ENCODE assay signal across 13 cellular contexts in genomic region chr7:2175091-2175490, GRCh38. TPM values are rescaled to one million over a fixed set of nuclear protein-coding genes. Genes with fewer than 3 reads are reported as not detected.
DNase-seq lines count a peak whose midpoint lies in the region; ATAC-seq and TF ChIP-seq lines count a peak whose summit lies in the region.
"Had no signal": no experiment of that assay in that cellular context is flagged by ENCODE, and none has a peak within 500 bp of the region (broad histone marks: within the 10 kb centered on the region; RNA-seq: fewer than 3 reads in every experiment).

No MANE protein-coding gene starts in this region.

- H3K27ac Mint-ChIP-seq in stimulated activated naive CD8-positive, alpha-beta T cell treated with anti-CD3 and anti-CD28 coated beads, Interleukin-15, amount 100 ng/mL, for 72 hours, result no peak overlapping the region
- H3K27ac Mint-ChIP-seq: activated T-helper 2 cell treated with anti-CD3 and anti-CD28 coated beads, Interferon-gamma antibody, Interleukin-2, Interleukin-4, amounts not matched to agents 10 μg/mL and 5 μg/mL and 100 μg/mL, durations not matched to agents 14 hours and 24 hours and 36 hours; T-cell had no signal

- TF ChIP-seq CTCF in fibroblast of lung (conservative IDR thresholded peaks at IDR 0.05 in 1 of 2, IDR thresholded peaks at IDR 0.05 in 1 of 2; ENCODE audit: low read depth in 1 of 2, low read length in 2 of 2), result no peak
- TF ChIP-seq CTCF in osteoblast (IDR thresholded peaks at IDR 0.05; ENCODE audit: extremely low read depth, low read depth, low read length), result no peak
- TF ChIP-seq CTCF in lower lobe of right lung (IDR thresholded peaks at IDR 0.05), result no peak

- H3K27me3 ChIP-seq in fibroblast of lung (ENCODE audit: control insufficient read depth, insufficient read depth, low read length) (no peaks in the 10 kb centered on the region), osteoblast (ENCODE audit: insufficient read depth, low read length) (no peaks in the 10 kb centered on the region), lower lobe of right lung (ENCODE audit: low read depth) (no peaks in the 10 kb centered on the region)
- H3K27me3 ChIP-seq: testis had no signal

- H3K9me3 Mint-ChIP-seq in stimulated activated naive CD8-positive, alpha-beta T cell treated with anti-CD3 and anti-CD28 coated beads, Interleukin-15, amount 100 ng/mL, for 72 hours, result no peaks in the 10 kb centered on the region
- H3K9me3 Mint-ChIP-seq: activated T-helper 2 cell treated with anti-CD3 and anti-CD28 coated beads, Interferon-gamma antibody, Interleukin-2, Interleukin-4, amounts not matched to agents 10 μg/mL and 5 μg/mL and 100 μg/mL, durations not matched to agents 14 hours and 24 hours and 36 hours; T-cell had no signal

- H3K27ac ChIP-seq in fibroblast of lung (ENCODE audit: insufficient read depth, low read length) (peak overlapping the region; percentile 72), osteoblast (ENCODE audit: low read depth, low read length) (peak overlapping the region; percentile 55), lower lobe of right lung (no peak overlapping the region)
- H3K27ac ChIP-seq: testis had no signal

- H4K20me1 ChIP-seq in fibroblast of lung (ENCODE audit: control insufficient read depth, extremely low read depth, insufficient read depth, low read length), result no peaks in the 10 kb centered on the region
- H4K20me1 ChIP-seq in osteoblast (ENCODE audit: insufficient read depth, low read length), result peaks cover 11% of the 10 kb centered on the region

- H3K4me1 Mint-ChIP-seq in stimulated activated naive CD8-positive, alpha-beta T cell treated with anti-CD3 and anti-CD28 coated beads, Interleukin-15, amount 100 ng/mL, for 72 hours, result peaks cover 5% of the 10 kb centered on the region

- H2AFZ ChIP-seq in fibroblast of lung (ENCODE audit: low read length) (no peak overlapping the region), osteoblast (ENCODE audit: low read length) (no peak overlapping the region)

- no peaks in the 10 kb centered on the region for H3K27me3 Mint-ChIP-seq in stimulated activated naive CD8-positive, alpha-beta T cell treated with anti-CD3 and anti-CD28 coated beads, Interleukin-15, amount 100 ng/mL, for 72 hours
- H3K27me3 Mint-ChIP-seq: T-cell had no signal

- H3K9me3 ChIP-seq in fibroblast of lung (ENCODE audit: control insufficient read depth, insufficient read depth, low read depth, low read length) (no peaks in the 10 kb centered on the region), osteoblast (ENCODE audit: low read depth, low read length) (no peaks in the 10 kb centered on the region), lower lobe of right lung (no peaks in the 10 kb centered on the region)
- H3K9me3 ChIP-seq: testis had no signal

- H3K4me3 ChIP-seq in fibroblast of lung (replicated peaks in 1 of 4; ENCODE audit: control extremely low read depth in 1 of 4, insufficient read depth in 1 of 4, low read depth in 3 of 4, low read length in 4 of 4), result no peak overlapping the region
- peak overlapping the region; percentile 20 for H3K4me3 ChIP-seq in osteoblast (ENCODE audit: insufficient read depth, low read length)
- H3K4me3 ChIP-seq in lower lobe of right lung, result no peak overlapping the region
- H3K4me3 ChIP-seq: testis had no signal

- H3K4me1 ChIP-seq in fibroblast of lung (ENCODE audit: control insufficient read depth, extremely low read depth, insufficient read depth, low read length) (peaks cover 31% of the 10 kb centered on the region), osteoblast (ENCODE audit: insufficient read depth, low read length) (peaks cover 32% of the 10 kb centered on the region), lower lobe of right lung (peaks cover 26% of the 10 kb centered on the region)
- H3K4me1 ChIP-seq: testis had no signal

- DNase-seq in stimulated activated naive CD8-positive, alpha-beta T cell treated with anti-CD3 and anti-CD28 coated beads, Interleukin-15, Interleukin-2, amounts not matched to agents 100 U/mL and 50 U/mL, for 24 hours, result no peak
- DNase-seq in stimulated activated naive CD8-positive, alpha-beta T cell treated with anti-CD3 and anti-CD28 coated beads, Interleukin-15, amount 100 ng/mL, for 72 hours, result no peak
- DNase-seq in fibroblast of lung (ENCODE audit: low read depth in 2 of 2) (no peak), osteoblast (ENCODE audit: insufficient read length, low spot score, missing footprints) (peak; percentile 97), lower lobe of right lung (no peak), DMS 273 treated with DMSO at 0.1 percent for 48 hours (lab: John Stamatoyannopoulos, UW) (no peak), AML-193 (lab: John Stamatoyannopoulos, UW) (no peak), NCI-H774 (lab: John Stamatoyannopoulos, UW) (no peak)
- DNase-seq: activated CD4-positive, alpha-beta T cell treated with anti-CD3 and anti-CD28 coated beads, Interleukin-2, amount 50 U/mL, for 1 hour; midbrain; T-cell had no signal

- no peak overlapping the region for H3K9ac ChIP-seq in fibroblast of lung (ENCODE audit: insufficient read depth, low read length)

- H3K36me3 ChIP-seq in fibroblast of lung (ENCODE audit: control insufficient read depth, insufficient read depth, low read length) (peaks cover 1% of the 10 kb centered on the region), osteoblast (ENCODE audit: insufficient read depth, low read length) (no peaks in the 10 kb centered on the region), lower lobe of right lung (peaks cover 2% of the 10 kb centered on the region)

- H3K4me2 ChIP-seq in fibroblast of lung (ENCODE audit: extremely low read depth, insufficient read depth, low read length), result peak overlapping the region; percentile 41
- H3K4me2 ChIP-seq in osteoblast (ENCODE audit: insufficient read depth, low read length), result peak overlapping the region; percentile 5

- H3K4me3 Mint-ChIP-seq in stimulated activated naive CD8-positive, alpha-beta T cell treated with anti-CD3 and anti-CD28 coated beads, Interleukin-15, amount 100 ng/mL, for 72 hours, result no peak overlapping the region
- H3K4me3 Mint-ChIP-seq: T-cell had no signal

- peak; percentile 19 for ATAC-seq in stimulated activated naive CD8-positive, alpha-beta T cell treated with anti-CD3 and anti-CD28 coated beads, Interleukin-15, Interleukin-2, amounts not matched to agents 100 U/mL and 50 U/mL, for 24 hours
- ATAC-seq in stimulated activated naive CD8-positive, alpha-beta T cell treated with anti-CD3 and anti-CD28 coated beads, Interleukin-15, amount 100 ng/mL, for 72 hours, result no peak
- ATAC-seq in lower lobe of right lung, result no peak
- ATAC-seq: T-cell had no signal

- intact Hi-C loops in lower lobe of right lung (cut with DNase I), result no loop called here

- H3K79me2 ChIP-seq in fibroblast of lung (ENCODE audit: control insufficient read depth, insufficient read depth, low read length), result no peaks in the 10 kb centered on the region
- no peaks in the 10 kb centered on the region for H3K79me2 ChIP-seq in osteoblast (ENCODE audit: insufficient read depth, low read length)

RNA-seq across cellular contexts. Expression of gene MAD1L1, which starts 57.7 kb away (rescaled TPM):
- total RNA-seq in fibroblast of lung, result 29.4 and 31.8 TPM in 2 replicates
- polyA plus RNA-seq in fibroblast of lung, result 9.8 and 11.6 TPM in 2 replicates
- 19.9 and 28.3 TPM in 2 replicates for polyA plus RNA-seq in fibroblast of lung (2012)
- polyA minus RNA-seq in fibroblast of lung (ENCODE audit: low replicate concordance), result 36.7 and 41.3 TPM in 2 replicates
- total RNA-seq in osteoblast, result 66.2 and 72.2 TPM in 2 replicates
- total RNA-seq in lower lobe of right lung, result 44.5 TPM
